8 cellular contexts compared by ENCODE assay signal in genomic region chr5:174323878-174324281, GRCh38.
A peak's percentile ranks its signal among the peaks of the same experiment; 100 is the strongest.
DNase-seq lines count a peak whose midpoint lies in the region; ATAC-seq and TF ChIP-seq lines count a peak whose summit lies in the region.

No MANE protein-coding gene starts in this region.

- no peaks in the 10 kb centered on the region for H3K9me3 ChIP-seq in SK-N-SH

- H3F3A ChIP-seq in SK-N-SH (replicated peaks; ENCODE audit: insufficient read depth): peaks cover 6% of the 10 kb centered on the region

- peaks cover 6 to 30% of the 10 kb centered on the region in 2 experiments; a peak in 2 of 4 replicates for H3K4me1 ChIP-seq in SK-N-SH (ENCODE audit: control insufficient read depth in 1 of 2, insufficient read depth in 2 of 2, low read depth in 1 of 2, low read length in 1 of 2)

- TF ChIP-seq CTCF in SK-N-SH (IDR thresholded peaks at IDR 0.05): no peak
- TF ChIP-seq CTCF in omental fat pad (IDR thresholded peaks at IDR 0.05): no peak

- H3K9me2 ChIP-seq in SK-N-SH: no peaks in the 10 kb centered on the region

- H3K27ac ChIP-seq in SK-N-SH (ENCODE audit: low read depth in 2 of 2, low read length in 1 of 2): no peak overlapping the region

- no peaks in the 10 kb centered on the region for H4K20me1 ChIP-seq in SK-N-SH (ENCODE audit: insufficient read depth)

- no peak for TF ChIP-seq EP300 in SK-N-SH (IDR thresholded peaks at IDR 0.05; ENCODE audit: borderline replicate concordance in 1 of 2, low read depth in 1 of 2, low read length in 1 of 2)

- no peaks in the 10 kb centered on the region; the same call in 1 of the 2 replicates for H3K27me3 ChIP-seq in SK-N-SH (ENCODE audit: insufficient read depth)

- ATAC-seq in GM19023 (IDR thresholded peaks at IDR 0.05; ENCODE audit: unreplicated experiment) (peak; percentile 69), HG03520 (IDR thresholded peaks at IDR 0.05; ENCODE audit: unreplicated experiment) (peak; percentile 89), omental fat pad (ENCODE audit: low FRiP score) (no peak)

- no peak overlapping the region for H3K4me3 ChIP-seq in SK-N-SH (ENCODE audit: low read depth in 2 of 2, low read length in 1 of 2)

- peak; percentile 51 for DNase-seq in COLO829 (ENCODE audit: low spot score)
- DNase-seq in SK-N-SH: peak; percentile 80
- peak; percentile 56 for DNase-seq in inferior parietal cortex (ENCODE audit: extremely low spot score)
- DNase-seq in omental fat pad (ENCODE audit: low spot score): no peak
- DNase-seq in activated naive CD4-positive, alpha-beta T cell (lab: John Stamatoyannopoulos, UW): no peak
- no peak for DNase-seq in activated CD4-positive, alpha-beta T cell treated with anti-CD3 and anti-CD28 coated beads for 4 hours

- CTCF ChIA-PET in SK-N-SH (lab: Yijun Ruan, JAX): interaction anchor here (1.0 to 9.2 kb wide), 7 partner anchors 12 to 1030 kb away, joined by 3 to 141 read pairs (median 6); partner anchors contain the start of genes BOD1 and NSG2

- 28% methylated on average over 4 of the region's 4 CpGs for WGBS in SK-N-SH (ENCODE audit: low lambda C conversion rate)

- POLR2A ChIA-PET in SK-N-SH (lab: Yijun Ruan, JAX): interaction anchor here (1.0 kb wide), 1 partner anchor 12 kb away, joined by 3 read pairs; no protein-coding TSS in a partner anchor

- no peak overlapping the region for H3K9ac ChIP-seq in SK-N-SH

- H3K36me3 ChIP-seq in SK-N-SH (replicated peaks in 1 of 2; ENCODE audit: control insufficient read depth in 1 of 2, insufficient read depth in 2 of 2, low read length in 1 of 2): no peaks in the 10 kb centered on the region

- no peak for TF ChIP-seq RAD21 in SK-N-SH (IDR thresholded peaks at IDR 0.05; ENCODE audit: low read length)

- H3K79me2 ChIP-seq in SK-N-SH (ENCODE audit: insufficient read depth): no peaks in the 10 kb centered on the region

- no peak overlapping the region for H3K4me2 ChIP-seq in SK-N-SH

- no peak overlapping the region for H2AFZ ChIP-seq in SK-N-SH (ENCODE audit: low read depth)

TF ChIP-seq in SK-N-SH, 30 proteins besides CTCF, POLR2A, EP300 and RAD21:
- peak; percentile 39; the same call in 1 of the 2 replicates for TF ChIP-seq USF2 (IDR thresholded peaks at IDR 0.05; ENCODE audit: borderline replicate concordance, low read depth, low read length)
- no peak for TF ChIP-seq FOXM1 (IDR thresholded peaks at IDR 0.05; ENCODE audit: low read depth)
- TF ChIP-seq USF1 (IDR thresholded peaks at IDR 0.05; ENCODE audit: borderline replicate concordance, low read depth): peak; percentile 84

Comparison
In these comparisons a context has a peak if more than half of its experiments do, and no peak if none do; other contexts are left out.
1. DNase-seq: peak in COLO829 (single experiment), SK-N-SH (single experiment) and inferior parietal cortex (single experiment); none in omental fat pad (single experiment), activated naive CD4-positive, alpha-beta T cell (0 of 4) and activated CD4-positive, alpha-beta T cell treated with anti-CD3 and anti-CD28 coated beads for 4 hours (0 of 2).